15 cellular contexts compared by ENCODE assay signal in genomic region chr11:100638648-100639047, GRCh38. TPM values are rescaled to one million over a fixed set of nuclear protein-coding genes. Genes with fewer than 3 reads are reported as not detected.
A peak's percentile ranks its signal among the peaks of the same experiment; 100 is the strongest.
DNase-seq lines count a peak whose midpoint lies in the region; ATAC-seq and TF ChIP-seq lines count a peak whose summit lies in the region.
"Had no signal": no experiment of that assay in that cellular context is flagged by ENCODE, and none has a peak within 500 bp of the region (broad histone marks: within the 10 kb centered on the region; RNA-seq: fewer than 3 reads in every experiment).

No MANE protein-coding gene starts in this region.

- 44 to 86% methylated on average over 1 of the region's 1 CpG for WGBS in upper lobe of left lung, 2 donors

- no peaks in the 10 kb centered on the region for H3K4me1 ChIP-seq in PC-9 (replicated peaks; ENCODE audit: insufficient read depth)
- H3K4me1 ChIP-seq in upper lobe of left lung, result peaks cover 0 to 9% (median 2%) of the 10 kb centered on the region in 4 donors

- H3K4me2 ChIP-seq in PC-9, result no peak overlapping the region

- no peaks in the 10 kb centered on the region for H3K9me3 Mint-ChIP-seq in mesothelial cell of epicardium
- H3K9me3 Mint-ChIP-seq: activated CD4-positive, alpha-beta T cell treated with anti-CD3 and anti-CD28 coated beads, Interleukin-2, amount 10 ng/mL, durations not matched to agents 7 days and 5 days had no signal

- ATAC-seq in upper lobe of left lung (ENCODE audit: low FRiP score in 2 of 2), result no peak
- ATAC-seq: naive thymus-derived CD8-positive, alpha-beta T cell had no signal

- H3K27ac ChIP-seq in PC-9 (no peak overlapping the region), epithelial cell of prostate (peak overlapping the region; percentile 49), upper lobe of left lung (peak overlapping the region; percentile 13 to 55 (median 40))

- H2AFZ ChIP-seq in PC-9, result peak overlapping the region; percentile 34; the same call in 1 of the 2 replicates

- no peaks in the 10 kb centered on the region for H3K79me2 ChIP-seq in PC-9 (ENCODE audit: low read depth)

- H3K4me3 ChIP-seq in PC-9, result no peak overlapping the region
- no peak overlapping the region for H3K4me3 ChIP-seq in upper lobe of left lung

- no peaks in the 10 kb centered on the region for H3K36me3 Mint-ChIP-seq in mesothelial cell of epicardium
- H3K36me3 Mint-ChIP-seq: activated naive CD8-positive, alpha-beta T cell treated with anti-CD3 and anti-CD28 coated beads, Interleukin-2, amount 10 ng/mL, durations not matched to agents 7 days and 5 days; naive thymus-derived CD8-positive, alpha-beta T cell had no signal

- TF ChIP-seq CTCF in PC-9 (conservative IDR thresholded peaks at IDR 0.05) (no peak), mesothelial cell of epicardium (IDR thresholded peaks at IDR 0.05; ENCODE audit: unreplicated experiment) (no peak), upper lobe of left lung (IDR thresholded peaks at IDR 0.05) (no peak)

- POLR2A ChIA-PET in PC-9 (lab: Charles Lee; ENCODE audit: unreplicated experiment), result interaction anchor here (0.6 kb wide), 1 partner anchor 358 kb away, joined by 6 read pairs; no protein-coding TSS in a partner anchor

- peaks cover 27% of the 10 kb centered on the region for H3K4me1 Mint-ChIP-seq in mesothelial cell of epicardium
- H3K4me1 Mint-ChIP-seq: activated CD4-positive, alpha-beta T cell treated with anti-CD3 and anti-CD28 coated beads, Interleukin-2, amount 10 ng/mL, durations not matched to agents 7 days and 5 days; activated naive CD8-positive, alpha-beta T cell treated with anti-CD3 and anti-CD28 coated beads, Interleukin-2, amount 10 ng/mL, durations not matched to agents 7 days and 5 days; naive thymus-derived CD8-positive, alpha-beta T cell had no signal

- TF ChIP-seq POLR2A in upper lobe of left lung (IDR thresholded peaks at IDR 0.05), result no peak

- H3K36me3 ChIP-seq in PC-9 (ENCODE audit: low read depth) (no peaks in the 10 kb centered on the region), upper lobe of left lung (no peaks in the 10 kb centered on the region)

- CTCF ChIA-PET in PC-9 (lab: Charles Lee), result no interaction called here

- intact Hi-C loops in PC-9 (cut with micrococcal nuclease; ENCODE audit: unreplicated experiment), result no loop called here

- no peaks in the 10 kb centered on the region for H3K27me3 ChIP-seq in PC-9 (ENCODE audit: insufficient read depth, low read depth)
- no peaks in the 10 kb centered on the region for H3K27me3 ChIP-seq in upper lobe of left lung

- no peaks in the 10 kb centered on the region for H3K9me2 ChIP-seq in PC-9 (ENCODE audit: insufficient read depth)

- TF ChIP-seq EP300 in upper lobe of left lung (IDR thresholded peaks at IDR 0.05), result no peak

- no peaks in the 10 kb centered on the region for H3K9me3 ChIP-seq in PC-9 (ENCODE audit: insufficient read depth, low read depth)
- no peaks in the 10 kb centered on the region for H3K9me3 ChIP-seq in upper lobe of left lung

- peak overlapping the region; percentile 13 for H3K27ac Mint-ChIP-seq in mesothelial cell of epicardium
- H3K27ac Mint-ChIP-seq: activated CD4-positive, alpha-beta T cell treated with anti-CD3 and anti-CD28 coated beads, Interleukin-2, amount 10 ng/mL, durations not matched to agents 7 days and 5 days; activated naive CD8-positive, alpha-beta T cell treated with anti-CD3 and anti-CD28 coated beads, Interleukin-2, amount 10 ng/mL, durations not matched to agents 7 days and 5 days; naive thymus-derived CD8-positive, alpha-beta T cell had no signal

- H4K20me1 ChIP-seq in PC-9 (ENCODE audit: insufficient read depth), result no peaks in the 10 kb centered on the region

- no peaks in the 10 kb centered on the region for H3F3A ChIP-seq in PC-9 (ENCODE audit: insufficient read depth, low read depth)

- no peak overlapping the region for H3K4me3 Mint-ChIP-seq in mesothelial cell of epicardium
- H3K4me3 Mint-ChIP-seq: activated CD4-positive, alpha-beta T cell treated with anti-CD3 and anti-CD28 coated beads, Interleukin-2, amount 10 ng/mL, durations not matched to agents 7 days and 5 days; activated naive CD8-positive, alpha-beta T cell treated with anti-CD3 and anti-CD28 coated beads, Interleukin-2, amount 10 ng/mL, durations not matched to agents 7 days and 5 days; naive thymus-derived CD8-positive, alpha-beta T cell had no signal

- no TSS peak for BruUV-seq in PC-9 (replicated peaks; lab: Mats Ljungman, UMichigan)

- no peak for DNase-seq in PC-9
- DNase-seq in epithelial cell of prostate (ENCODE audit: low read depth, low spot score), result no peak
- DNase-seq in mesothelial cell of epicardium (ENCODE audit: low spot score in 2 of 2, unreplicated experiment in 2 of 2), result no peak
- DNase-seq in upper lobe of left lung, result no peak
- DNase-seq in activated gamma-delta T cell treated with Interleukin-2 at 50 U/mL for 16 hours, result no peak
- DNase-seq in NCI-H526 (lab: John Stamatoyannopoulos, UW), result no peak
- DNase-seq in Ammon's horn (ENCODE audit: low spot score), result no peak
- DNase-seq: activated CD4-positive, alpha-beta T cell treated with anti-CD3 and anti-CD28 coated beads, Interleukin-2, amount 10 ng/mL, durations not matched to agents 7 days and 5 days; activated naive CD8-positive, alpha-beta T cell treated with anti-CD3 and anti-CD28 coated beads, Interleukin-2, amount 10 ng/mL, durations not matched to agents 7 days and 5 days; GOT3; naive thymus-derived CD8-positive, alpha-beta T cell; NCI-H1092 treated with DMSO at 0.1 percent for 48 hours; SHP77 treated with DMSO at 0.1 percent for 48 hours; stimulated activated CD4-positive, alpha-beta T cell treated with anti-CD3 and anti-CD28 coated beads, Interleukin-4, amount 100 ng/mL, for 1 hour; T-helper 9 cell had no signal

- H3K27me3 Mint-ChIP-seq in mesothelial cell of epicardium (ENCODE audit: low read depth), result no peaks in the 10 kb centered on the region
- H3K27me3 Mint-ChIP-seq: activated CD4-positive, alpha-beta T cell treated with anti-CD3 and anti-CD28 coated beads, Interleukin-2, amount 10 ng/mL, durations not matched to agents 7 days and 5 days had no signal

RNA-seq across cellular contexts. Expression of gene ARHGAP42, which starts 48.4 kb away (rescaled TPM):
- total RNA-seq in PC-9 (2021) (12.8 and 16.1 TPM in 2 replicates), mesothelial cell of epicardium (19.4 to 21.3 TPM (median 20.2 TPM) in 3 replicates), upper lobe of left lung (10 to 100 TPM in 5 of 6 donors, 1 to 10 TPM in 1; 8.7 to 44.9 (median 23.6) TPM)
- total RNA-seq: activated naive CD8-positive, alpha-beta T cell treated with anti-CD3 and anti-CD28 coated beads, Interleukin-2, amount 10 ng/mL, durations not matched to agents 7 days and 5 days had no signal
